8 cellular contexts compared by ENCODE assay signal in genomic region chr10:92419740-92420553, GRCh38.
DNase-seq lines count a peak whose midpoint lies in the region; TF ChIP-seq lines count a peak whose summit lies in the region.
"Had no signal": no experiment of that assay in that cellular context is flagged by ENCODE, and none has a peak within 500 bp of the region (broad histone marks: within the 10 kb centered on the region; RNA-seq: fewer than 3 reads in every experiment).

No MANE protein-coding gene starts in this region.

- H3K9me3 ChIP-seq in HUES64 (ENCODE audit: insufficient read depth, low read depth, low read length) (peaks cover 5% of the 10 kb centered on the region), subcutaneous abdominal adipose tissue (ENCODE audit: control insufficient read depth in 5 of 5, low read length in 5 of 5) (peaks cover 0 to 2% (median 0%) of the 10 kb centered on the region in 5 donors)

- H3K36me3 ChIP-seq in HUES64 (ENCODE audit: insufficient read depth, low read length) (no peaks in the 10 kb centered on the region), subcutaneous abdominal adipose tissue (ENCODE audit: control insufficient read depth in 5 of 5, insufficient read depth in 5 of 5, low read length in 5 of 5) (no peaks in the 10 kb centered on the region)

- H3K27ac ChIP-seq in HUES64 (ENCODE audit: low read depth, low read length): no peak overlapping the region
- no peak overlapping the region for H3K27ac ChIP-seq in coronary artery
- peak overlapping the region; percentile 77 for H3K27ac ChIP-seq in subcutaneous abdominal adipose tissue (ENCODE audit: low read depth, low read length)

- no peak overlapping the region for H3K9ac ChIP-seq in HUES64 (ENCODE audit: low read depth, low read length)
- peak overlapping the region in 4 of 5 donors; percentile 37 to 76 (median 68) for H3K9ac ChIP-seq in subcutaneous abdominal adipose tissue (ENCODE audit: low read length in 5 of 5)

- WGBS in HUES64: 45% methylated on average over 34 of the region's 34 CpGs

- no peak for DNase-seq in coronary artery (ENCODE audit: low spot score)
- peak; percentile 75 for DNase-seq in left kidney (ENCODE audit: low read depth, low spot score)
- DNase-seq in HPDE6-E6E7 (ENCODE audit: extremely low spot score): no peak
- no peak for DNase-seq in kidney glomerular epithelial cell (lab: John Stamatoyannopoulos, UW)
- no peak for DNase-seq in cerebellar nuclear complex (lab: John Stamatoyannopoulos, UW)
- DNase-seq: activated CD4-positive, CD25-positive, alpha-beta regulatory T cell had no signal

- peak overlapping the region; percentile 43 for H3K4me3 ChIP-seq in HUES64 (ENCODE audit: low read length)
- H3K4me3 ChIP-seq in coronary artery: peak overlapping the region; percentile 68
- H3K4me3 ChIP-seq in subcutaneous abdominal adipose tissue (ENCODE audit: low read depth in 1 of 5, low read length in 5 of 5): peak overlapping the region; percentile 45 to 64 (median 52)

- H3K4me1 ChIP-seq in HUES64 (ENCODE audit: insufficient read depth, low read length): 0 out of 2 replicates have a peak, but pooled peaks cover 4% of the 10 kb centered on the region
- peaks cover 0 to 19% (median 12%) of the 10 kb centered on the region in 5 donors for H3K4me1 ChIP-seq in subcutaneous abdominal adipose tissue (ENCODE audit: control insufficient read depth in 5 of 5, insufficient read depth in 5 of 5, low read length in 5 of 5)

- peaks cover 35% of the 10 kb centered on the region for H3K27me3 ChIP-seq in HUES64 (ENCODE audit: insufficient read depth, low read length)
- H3K27me3 ChIP-seq in subcutaneous abdominal adipose tissue (ENCODE audit: control insufficient read depth in 5 of 5, insufficient read depth in 4 of 5, low read length in 5 of 5): no peaks in the 10 kb centered on the region

- no peak for TF ChIP-seq CTCF in coronary artery (IDR thresholded peaks at IDR 0.05)
